ENCODE assay signal across 8 cellular contexts in genomic region chr16:31874354-31875111, GRCh38. TPM values are rescaled to one million over a fixed set of nuclear protein-coding genes. Genes with fewer than 3 reads are reported as not detected.
DNase-seq lines count a peak whose midpoint lies in the region; ATAC-seq lines count a peak whose summit lies in the region.

No MANE protein-coding gene starts in this region.

- 13% methylated on average over 14 of the region's 14 CpGs for WGBS in HUES64

- POLR2A ChIA-PET in T-cell (lab: Charles Lee): interaction anchor here in 1 of 2 donors (1.4 kb wide), 1 partner anchor 415 kb away, joined by 10 read pairs; the partner anchor contains the start of gene ARMC5

- H3K27me3 ChIP-seq in HUES64 (ENCODE audit: insufficient read depth, low read length) (no peaks in the 10 kb centered on the region; the same call in 1 of the 2 replicates), muscle layer of colon (ENCODE audit: control insufficient read depth in 1 of 2, insufficient read depth in 2 of 2, low read length in 2 of 2) (no peaks in the 10 kb centered on the region)

- peak overlapping the region; percentile 92 to 96 (median 96) for H3K4me3 Mint-ChIP-seq in T-cell
- peak overlapping the region; percentile 98 to 99 for H3K4me3 Mint-ChIP-seq in effector memory CD8-positive, alpha-beta T cell

- ATAC-seq in GM19467 (IDR thresholded peaks at IDR 0.05; ENCODE audit: unreplicated experiment) (peak; percentile 27), T-cell (replicated peaks in 1 of 4) (peak in 2 of 4 experiments; percentile 3 to 4)
- peak; percentile 11 for ATAC-seq in effector memory CD8-positive, alpha-beta T cell (replicated peaks)

- H3K27me3 Mint-ChIP-seq in T-cell: no peaks in the 10 kb centered on the region
- H3K27me3 Mint-ChIP-seq in effector memory CD8-positive, alpha-beta T cell: no peaks in the 10 kb centered on the region

- peaks cover 4% of the 10 kb centered on the region; the same call in 1 of the 2 replicates for H3K4me1 ChIP-seq in ES-I3 (ENCODE audit: insufficient read depth, low read length)
- peaks cover 23% of the 10 kb centered on the region for H3K4me1 ChIP-seq in HUES64 (ENCODE audit: insufficient read depth, low read length)
- peaks cover 37% of the 10 kb centered on the region for H3K4me1 ChIP-seq in muscle layer of colon (ENCODE audit: insufficient read depth, low read length)

- DNase-seq in T-cell (peak in 4 of 34 experiments; percentile 9 to 35 (median 18)), globus pallidus (ENCODE audit: low spot score) (no peak), head of caudate nucleus (no peak)
- DNase-seq in effector memory CD8-positive, alpha-beta T cell: no peak

- H3K27ac ChIP-seq in HUES64 (ENCODE audit: low read depth, low read length): peak overlapping the region; percentile 94
- H3K27ac ChIP-seq in muscle layer of colon (ENCODE audit: low read depth, low read length): peak overlapping the region; percentile 99

- H3K9me3 Mint-ChIP-seq in T-cell: no peaks in the 10 kb centered on the region
- no peaks in the 10 kb centered on the region for H3K9me3 Mint-ChIP-seq in effector memory CD8-positive, alpha-beta T cell

- H3K36me3 Mint-ChIP-seq in T-cell: peaks cover 41% of the 10 kb centered on the region
- H3K36me3 Mint-ChIP-seq in effector memory CD8-positive, alpha-beta T cell (ENCODE audit: insufficient read depth): peaks cover 62% of the 10 kb centered on the region

- H3K4me3 ChIP-seq in HUES64 (ENCODE audit: low read length) (peak overlapping the region; percentile 99), muscle layer of colon (ENCODE audit: low read depth in 1 of 2, low read length in 2 of 2) (peak overlapping the region; percentile 82 to 99)

- H3K4me1 Mint-ChIP-seq in T-cell: peaks cover 72 to 85% (median 85%) of the 10 kb centered on the region in 3 donors
- peaks cover 62 to 64% of the 10 kb centered on the region in 2 donors for H3K4me1 Mint-ChIP-seq in effector memory CD8-positive, alpha-beta T cell (ENCODE audit: low read depth in 2 of 2)

- H3K9me3 ChIP-seq in ES-I3 (ENCODE audit: control insufficient read depth, insufficient read depth, low read length) (peaks cover 4% of the 10 kb centered on the region; the same call in 1 of the 2 replicates), HUES64 (ENCODE audit: insufficient read depth, low read depth, low read length) (no peaks in the 10 kb centered on the region), muscle layer of colon (ENCODE audit: low read length) (no peaks in the 10 kb centered on the region)

- intact Hi-C loops in head of caudate nucleus (cut with DNase I): loop anchor here (5.0 kb wide), 1 partner anchor 412 kb away; no protein-coding TSS in a partner anchor

- H3K36me3 ChIP-seq in ES-I3 (ENCODE audit: insufficient read depth, low read length) (no peaks in the 10 kb centered on the region; the same call in 1 of the 2 replicates), HUES64 (ENCODE audit: insufficient read depth, low read length) (peaks cover 7% of the 10 kb centered on the region), muscle layer of colon (ENCODE audit: insufficient read depth, low read length) (no peaks in the 10 kb centered on the region)

- H3K9ac ChIP-seq in ES-I3 (ENCODE audit: low read depth, low read length) (peak overlapping the region; percentile 94), HUES64 (ENCODE audit: low read depth, low read length) (peak overlapping the region; percentile 98), muscle layer of colon (ENCODE audit: low read length) (peak overlapping the region; percentile 87)

- peak overlapping the region; percentile 96 to 97 for H3K27ac Mint-ChIP-seq in T-cell
- peak overlapping the region; percentile 92 to 99 for H3K27ac Mint-ChIP-seq in effector memory CD8-positive, alpha-beta T cell

- CTCF ChIA-PET in T-cell (lab: Charles Lee): interaction anchor here in 1 of 2 donors (0.5 to 2.0 kb wide), 2 partner anchors 15 to 415 kb away, joined by 3 to 5 read pairs; partner anchors contain the start of gene ARMC5

RNA-seq across cellular contexts. Expression of gene ZNF267, which starts 0.9 kb away (rescaled TPM):
- 13.8 TPM for polyA plus RNA-seq in HUES64 (2013, experiment 1 of 2)
- 13.2 TPM for polyA plus RNA-seq in HUES64 (2013, experiment 2 of 2)
- total RNA-seq in T-cell: 10 to 100 TPM; 35.0 to 46.9 (median 43.5) TPM
